Comparison of ENCODE assay signal across 23 cellular contexts in the genomic region with DNA sequence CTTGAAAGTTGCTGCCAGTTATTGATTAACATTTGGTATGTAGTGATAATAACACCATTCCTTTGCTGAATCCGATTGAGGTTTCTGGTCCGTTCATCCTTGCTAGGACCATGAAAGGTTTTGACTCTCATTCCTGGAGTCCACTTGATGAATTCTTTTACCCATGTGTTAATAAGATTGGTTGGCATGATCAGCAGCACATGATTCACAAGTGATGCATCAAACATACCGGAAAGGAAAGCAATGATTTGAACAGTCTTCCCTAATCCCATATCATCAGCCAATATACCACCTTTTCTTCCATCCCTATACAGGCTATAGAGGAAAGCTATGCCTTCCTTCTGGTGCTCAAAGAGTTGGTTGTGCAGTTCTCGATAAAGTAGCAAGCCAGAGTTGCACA. TPM values are rescaled to one million over a fixed set of nuclear protein-coding genes. Genes with fewer than 3 reads are reported as not detected.
"Had no signal": no experiment of that assay in that cellular context is flagged by ENCODE, and none has a peak within 500 bp of the region (broad histone marks: within the 10 kb centered on the region; RNA-seq: fewer than 3 reads in every experiment).

No MANE protein-coding gene starts in this region.

- H3K27ac Mint-ChIP-seq: activated CD4-positive, alpha-beta T cell treated with anti-CD3 and anti-CD28 coated beads, Interleukin-2, amount 10 ng/mL, durations not matched to agents 24 days and 14 days; activated CD8-positive, alpha-beta T cell treated with anti-CD3 and anti-CD28 coated beads, Interleukin-2, amount 10 ng/mL, durations not matched to agents 7 days and 5 days; activated naive CD4-positive, alpha-beta T cell treated with anti-CD3 and anti-CD28 coated beads for 36 hours; naive thymus-derived CD4-positive, alpha-beta T cell; neural progenitor cell; stimulated activated naive CD8-positive, alpha-beta T cell treated with anti-CD3 and anti-CD28 coated beads, Interleukin-15, amount 100 ng/mL, for 72 hours had no signal

- H3K4me3 Mint-ChIP-seq: activated CD4-positive, alpha-beta T cell treated with anti-CD3 and anti-CD28 coated beads, Interleukin-2, amount 10 ng/mL, durations not matched to agents 24 days and 14 days; activated CD8-positive, alpha-beta T cell treated with anti-CD3 and anti-CD28 coated beads, Interleukin-2, amount 10 ng/mL, durations not matched to agents 7 days and 5 days; activated naive CD4-positive, alpha-beta T cell treated with anti-CD3 and anti-CD28 coated beads for 36 hours; activated T-cell treated with anti-CD3 and anti-CD28 coated beads, Interleukin-2, amount 50 U/mL, for 4 hours; central memory CD8-positive, alpha-beta T cell; naive thymus-derived CD4-positive, alpha-beta T cell; neural progenitor cell; stimulated activated naive CD8-positive, alpha-beta T cell treated with anti-CD3 and anti-CD28 coated beads, Interleukin-15, amount 100 ng/mL, for 72 hours had no signal

- ATAC-seq: activated CD8-positive, alpha-beta T cell treated with anti-CD3 and anti-CD28 coated beads, Interleukin-2, amount 10 ng/mL, durations not matched to agents 7 days and 5 days; activated T-cell treated with anti-CD3 and anti-CD28 coated beads, Interleukin-2, amount 50 U/mL, for 4 hours; left cardiac atrium; naive thymus-derived CD4-positive, alpha-beta T cell; psoas muscle; right cardiac atrium; stimulated activated naive CD8-positive, alpha-beta T cell treated with anti-CD3 and anti-CD28 coated beads, Interleukin-15, amount 100 ng/mL, for 72 hours had no signal

- H3K27me3 Mint-ChIP-seq: activated CD4-positive, alpha-beta T cell treated with anti-CD3 and anti-CD28 coated beads, Interleukin-2, amount 10 ng/mL, durations not matched to agents 24 days and 14 days; central memory CD8-positive, alpha-beta T cell; naive thymus-derived CD4-positive, alpha-beta T cell; stimulated activated naive CD8-positive, alpha-beta T cell treated with anti-CD3 and anti-CD28 coated beads, Interleukin-15, amount 100 ng/mL, for 72 hours had no signal

- H3K4me2 ChIP-seq: hepatocyte, neural progenitor cell had no signal

- H3K4me1 Mint-ChIP-seq: activated CD4-positive, alpha-beta T cell treated with anti-CD3 and anti-CD28 coated beads, Interleukin-2, amount 10 ng/mL, durations not matched to agents 24 days and 14 days; central memory CD8-positive, alpha-beta T cell; naive thymus-derived CD4-positive, alpha-beta T cell; neural progenitor cell; stimulated activated naive CD8-positive, alpha-beta T cell treated with anti-CD3 and anti-CD28 coated beads, Interleukin-15, amount 100 ng/mL, for 72 hours had no signal

- H3K27me3 ChIP-seq: colonic mucosa, hepatocyte, neural progenitor cell, suprapubic skin, vagina had no signal

- H3K9me3 Mint-ChIP-seq: activated CD4-positive, alpha-beta T cell treated with anti-CD3 and anti-CD28 coated beads, Interleukin-2, amount 10 ng/mL, durations not matched to agents 24 days and 14 days; activated naive CD4-positive, alpha-beta T cell treated with anti-CD3 and anti-CD28 coated beads for 36 hours; activated T-cell treated with anti-CD3 and anti-CD28 coated beads, Interleukin-2, amount 50 U/mL, for 4 hours; central memory CD8-positive, alpha-beta T cell; naive thymus-derived CD4-positive, alpha-beta T cell; stimulated activated naive CD8-positive, alpha-beta T cell treated with anti-CD3 and anti-CD28 coated beads, Interleukin-15, amount 100 ng/mL, for 72 hours had no signal

- H3K4me3 ChIP-seq: colonic mucosa, hepatocyte, neural progenitor cell, psoas muscle, skin epidermis, suprapubic skin, vagina had no signal

- H3K9ac ChIP-seq: neural progenitor cell had no signal

- H3K79me2 ChIP-seq: hepatocyte had no signal

- H3K36me3 ChIP-seq: brain microvascular endothelial cell, colonic mucosa, suprapubic skin, vagina had no signal

- H3K27ac ChIP-seq: brain microvascular endothelial cell, colonic mucosa, hepatocyte, neural progenitor cell, psoas muscle, skin epidermis, suprapubic skin, vagina had no signal

- H3K4me1 ChIP-seq: colonic mucosa, neural progenitor cell, psoas muscle, suprapubic skin, vagina had no signal

- H2AFZ ChIP-seq: hepatocyte, neural progenitor cell had no signal

- H3K9me3 ChIP-seq: colonic mucosa, psoas muscle, suprapubic skin, vagina had no signal

- DNase-seq: activated CD4-positive, alpha-beta T cell treated with anti-CD3 and anti-CD28 coated beads, Interleukin-2, amount 10 ng/mL, durations not matched to agents 24 days and 14 days; activated CD4-positive, CD25-positive, alpha-beta regulatory T cell; activated CD8-positive, alpha-beta T cell treated with anti-CD3 and anti-CD28 coated beads, Interleukin-2, amount 10 ng/mL, durations not matched to agents 7 days and 5 days; activated naive CD4-positive, alpha-beta T cell treated with anti-CD3 and anti-CD28 coated beads for 36 hours; activated T-cell treated with anti-CD3 and anti-CD28 coated beads, Interleukin-2, amount 50 U/mL, for 4 hours; brain microvascular endothelial cell; colonic mucosa; left cardiac atrium; mesendoderm; naive thymus-derived CD4-positive, alpha-beta T cell; psoas muscle; right cardiac atrium; stimulated activated CD4-positive, alpha-beta T cell treated with anti-CD3 and anti-CD28 coated beads, Interleukin-15, amount 100 ng/mL, for 24 hours; stimulated activated CD4-positive, alpha-beta T cell treated with anti-CD3 and anti-CD28 coated beads, Interleukin-4, amount 100 ng/mL, for 1 hour; stimulated activated naive CD8-positive, alpha-beta T cell treated with anti-CD3 and anti-CD28 coated beads, Interleukin-15, amount 100 ng/mL, for 72 hours; T-helper 9 cell; trophoblast cell had no signal

RNA-seq across cellular contexts. Expression of gene ERCC6L, which starts 30.7 kb away (rescaled TPM):
- polyA plus RNA-seq: right cardiac atrium had no signal
